18 cellular contexts compared by ENCODE assay signal in the genomic region with DNA sequence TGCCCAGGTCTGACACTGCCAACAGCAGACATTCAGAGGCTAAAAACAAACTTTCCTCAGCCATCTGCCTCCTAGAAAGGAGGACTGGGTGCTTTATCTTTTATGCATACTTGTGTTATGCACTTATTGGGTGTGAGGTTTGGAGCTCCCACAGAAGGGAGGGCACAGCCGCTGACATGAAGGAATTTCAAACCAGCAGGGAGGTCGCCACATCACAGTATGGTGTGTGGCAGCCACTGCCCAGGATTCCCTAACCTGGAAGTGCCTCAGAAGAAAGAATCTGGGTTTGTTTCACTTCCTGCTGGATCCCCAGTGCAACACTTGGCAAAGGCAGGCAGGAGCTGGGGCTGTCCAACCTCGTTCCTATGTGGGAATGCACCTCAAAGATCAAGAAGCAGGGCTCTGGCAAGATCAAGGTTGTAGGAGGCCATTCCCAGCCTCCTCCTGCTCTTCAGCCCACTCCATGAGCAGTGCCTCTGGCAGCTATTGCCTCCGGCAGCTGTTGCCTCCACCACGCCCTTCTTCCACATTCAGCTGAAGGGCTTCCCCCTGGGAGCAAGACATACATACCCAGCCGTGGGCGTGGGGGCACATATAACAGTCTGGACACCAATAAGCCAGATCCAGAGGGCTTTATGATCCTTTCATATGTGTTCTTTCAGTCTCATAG.
A peak's percentile ranks its signal among the peaks of the same experiment; 100 is the strongest.
DNase-seq lines count a peak whose midpoint lies in the region; ATAC-seq and TF ChIP-seq lines count a peak whose summit lies in the region.
"Had no signal": no experiment of that assay in that cellular context is flagged by ENCODE, and none has a peak within 500 bp of the region (broad histone marks: within the 10 kb centered on the region; RNA-seq: fewer than 3 reads in every experiment).

No MANE protein-coding gene starts in this region.

- WGBS in mesendoderm (ENCODE audit: extremely low coverage, insufficient coverage, low lambda C conversion rate): no CpG with 5 or more reads among the region's 7 CpGs
- 74 to 88% methylated on average over 7 of the region's 7 CpGs for WGBS in aorta, 2 donors

- H2BK5ac ChIP-seq in mesendoderm (ENCODE audit: low read length): no peak overlapping the region

- H3K79me1 ChIP-seq in mesendoderm (ENCODE audit: low read length): no peaks in the 10 kb centered on the region

- no peaks in the 10 kb centered on the region for H3K9me3 ChIP-seq in aorta (ENCODE audit: control insufficient read depth, low read length)

- no peak overlapping the region for H4K8ac ChIP-seq in mesendoderm (ENCODE audit: low read depth, low read length)

- H3K4me3 ChIP-seq in astrocyte of the spinal cord (ENCODE audit: low read depth, low read length) (no peak overlapping the region), mesendoderm (ENCODE audit: low read length) (no peak overlapping the region), aorta (ENCODE audit: low read length in 2 of 2) (no peak overlapping the region)

- H3K27ac ChIP-seq in mesendoderm (ENCODE audit: low read depth, low read length): no peak overlapping the region
- no peak overlapping the region for H3K27ac ChIP-seq in aorta (ENCODE audit: low read depth in 1 of 2, low read length in 2 of 2)
- H3K27ac ChIP-seq: 22Rv1 had no signal

- H3K27me3 ChIP-seq in mesendoderm (ENCODE audit: insufficient read depth, low read length, poor library complexity) (no peaks in the 10 kb centered on the region), aorta (ENCODE audit: control insufficient read depth in 1 of 2, insufficient read depth in 2 of 2, low read length in 1 of 2) (no peaks in the 10 kb centered on the region)

- DNase-seq in DMS 273 (lab: John Stamatoyannopoulos, UW; ENCODE audit: unreplicated experiment) (peak; percentile 32), DMS 273 treated with DMSO at 0.1 percent for 48 hours (lab: John Stamatoyannopoulos, UW) (no peak), astrocyte of the spinal cord (ENCODE audit: low read depth, low spot score) (peak; percentile 15), mesendoderm (no peak), aorta (no peak), NCI-H187 treated with DMSO at 0.1 percent for 48 hours (lab: John Stamatoyannopoulos, UW) (no peak), amygdala (lab: John Stamatoyannopoulos, UW) (no peak)
- DNase-seq: C1 segment of cervical spinal cord, HFFc6, KBM-7, NCI-H1092 treated with DMSO at 0.1 percent for 48 hours, NCI-H1694, NCI-H2171, NCI-H774, SHP77 treated with DMSO at 0.1 percent for 48 hours had no signal

- intact Hi-C loops in aorta (cut with DNase I): no loop called here

- H2BK120ac ChIP-seq in mesendoderm (ENCODE audit: low read depth, low read length): no peak overlapping the region

- no peaks in the 10 kb centered on the region for H3K4me1 ChIP-seq in mesendoderm (ENCODE audit: control insufficient read depth, low read depth, low read length)
- peaks cover 3% of the 10 kb centered on the region in 2 donors for H3K4me1 ChIP-seq in aorta (ENCODE audit: control insufficient read depth in 1 of 2, insufficient read depth in 2 of 2, low read length in 2 of 2)

- no peak overlapping the region for H2BK15ac ChIP-seq in mesendoderm (replicated peaks; ENCODE audit: low read depth)

- no peak overlapping the region for H3K18ac ChIP-seq in mesendoderm (ENCODE audit: low read length)

- no peak overlapping the region for H3K9ac ChIP-seq in mesendoderm (ENCODE audit: low read length)

- no peak for TF ChIP-seq CTCF in astrocyte of the spinal cord (IDR thresholded peaks at IDR 0.05; ENCODE audit: low read depth, low read length)

- H3K56ac ChIP-seq in mesendoderm (ENCODE audit: low read length): no peak overlapping the region

- in situ Hi-C loops in astrocyte of the spinal cord (cut with HindIII; ENCODE audit: low sequenced_read_pairs): no loop called here

- ATAC-seq in aorta (ENCODE audit: low FRiP score) (peak; percentile 29), GM21576 (IDR thresholded peaks at IDR 0.05; ENCODE audit: unreplicated experiment) (no peak)
- ATAC-seq: Panc1 had no signal

- no peak overlapping the region for H4K5ac ChIP-seq in mesendoderm (ENCODE audit: low read length)

- H2AK5ac ChIP-seq in mesendoderm (ENCODE audit: low read length): no peak overlapping the region

- no peak overlapping the region for H3K4me2 ChIP-seq in mesendoderm (ENCODE audit: low read length)

- no peaks in the 10 kb centered on the region for H3K79me2 ChIP-seq in mesendoderm (ENCODE audit: control insufficient read depth, insufficient read depth, low read length)

- H3K23ac ChIP-seq in mesendoderm (ENCODE audit: low read length): no peak overlapping the region

- no peaks in the 10 kb centered on the region for H3K36me3 ChIP-seq in mesendoderm (ENCODE audit: control insufficient read depth, insufficient read depth, low read length)
- H3K36me3 ChIP-seq in aorta (ENCODE audit: control insufficient read depth in 1 of 2, insufficient read depth in 2 of 2, low read length in 1 of 2): no peaks in the 10 kb centered on the region

- peak overlapping the region; percentile 25 for H3K4ac ChIP-seq in mesendoderm (ENCODE audit: low read depth, low read length)

Comparison
In these comparisons a context has a peak if more than half of its experiments do, and no peak if none do; other contexts are left out.
1. DNase-seq: peak in DMS 273 (single experiment) and astrocyte of the spinal cord (single experiment); none in DMS 273 treated with DMSO at 0.1 percent for 48 hours (single experiment), mesendoderm (single experiment), aorta (0 of 2), NCI-H187 treated with DMSO at 0.1 percent for 48 hours (single experiment) and amygdala (0 of 56).